20 cellular contexts compared by ENCODE assay signal in genomic region chr6:90238663-90239542, GRCh38. TPM values are rescaled to one million over a fixed set of nuclear protein-coding genes. Genes with fewer than 3 reads are reported as not detected.
DNase-seq lines count a peak whose midpoint lies in the region; ATAC-seq, FAIRE-seq and TF ChIP-seq lines count a peak whose summit lies in the region.
"Had no signal": no experiment of that assay in that cellular context is flagged by ENCODE, and none has a peak within 500 bp of the region (broad histone marks: within the 10 kb centered on the region; RNA-seq: fewer than 3 reads in every experiment).

No MANE protein-coding gene starts in this region.

- H3K4me1 ChIP-seq in A549, result peaks cover 10% of the 10 kb centered on the region; the same call in 2 of the 3 replicates
- H3K4me1 ChIP-seq in CD8-positive, alpha-beta T cell (ENCODE audit: insufficient read depth, low read length), result peaks cover 63% of the 10 kb centered on the region
- H3K4me1 ChIP-seq: BE2C, SJSA1 had no signal

- POLR2A ChIA-PET in A549 (lab: Yijun Ruan, JAX), result no interaction called here
- POLR2A ChIA-PET in CD8-positive, alpha-beta T cell (lab: Charles Lee), result interaction anchor here (0.8 to 2.2 kb wide), 3 partner anchors 15 to 35 kb away, joined by 3 to 6 read pairs (median 5); no protein-coding TSS in a partner anchor

- no peak overlapping the region for H3K4me3 ChIP-seq in A549
- H3K4me3 ChIP-seq in CD8-positive, alpha-beta T cell (ENCODE audit: low read depth, low read length), result no peak overlapping the region
- H3K4me3 ChIP-seq: SJSA1 had no signal

- TF ChIP-seq POLR2A in A549 (IDR thresholded peaks at IDR 0.05; ENCODE audit: low read length), result no peak

- intact Hi-C loops in CD8-positive, alpha-beta T cell (cut with DNase I, micrococcal nuclease), result no loop called here

- WGBS in A549 (ENCODE audit: missing lambda C conversion rate), result 71% methylated on average over 6 of the region's 6 CpGs

- CTCF ChIA-PET in A549 (lab: Yijun Ruan, JAX), result interaction anchor here (0.6 to 0.7 kb wide), 3 partner anchors 30 to 882 kb away, joined by 3 to 4 read pairs (median 3); no protein-coding TSS in a partner anchor
- CTCF ChIA-PET in CD8-positive, alpha-beta T cell (lab: Charles Lee), result interaction anchor here (1.1 kb wide), 2 partner anchors 11 to 240 kb away, joined by 3 to 4 read pairs; no protein-coding TSS in a partner anchor

- no peak for TF ChIP-seq CTCF in A549 (IDR thresholded peaks at IDR 0.05)
- no peak for TF ChIP-seq CTCF in CD8-positive, alpha-beta T cell (IDR thresholded peaks at IDR 0.05)
- no peak for TF ChIP-seq CTCF in mesothelial cell of epicardium (IDR thresholded peaks at IDR 0.05; ENCODE audit: unreplicated experiment)

- TF ChIP-seq EP300 in A549 (IDR thresholded peaks at IDR 0.05), result no peak

- H3K4me2 ChIP-seq in A549, result peak overlapping the region; percentile 19; the same call in 1 of the 3 replicates

- H3K27ac Mint-ChIP-seq in CD8-positive, alpha-beta T cell, result peak overlapping the region; percentile 75
- peak overlapping the region; percentile 63 for H3K27ac Mint-ChIP-seq in activated T-helper 17 cell treated with anti-CD3 and anti-CD28 coated beads, Interleukin-2, amount 50 U/mL, for 72 hours
- H3K27ac Mint-ChIP-seq in mesothelial cell of epicardium, result peak overlapping the region; percentile 57

- peaks cover 75% of the 10 kb centered on the region for H3K4me1 Mint-ChIP-seq in CD8-positive, alpha-beta T cell (ENCODE audit: low read depth)
- H3K4me1 Mint-ChIP-seq in activated T-helper 17 cell treated with anti-CD3 and anti-CD28 coated beads, Interleukin-2, amount 50 U/mL, for 72 hours, result peaks cover 39% of the 10 kb centered on the region
- peaks cover 27% of the 10 kb centered on the region for H3K4me1 Mint-ChIP-seq in mesothelial cell of epicardium
- H3K4me1 Mint-ChIP-seq: neural crest cell had no signal

- FAIRE-seq in A549 (lab: Jason Lieb, UNC), result no peak
- FAIRE-seq: GM19239, TTC549 had no signal

- H3K27me3 ChIP-seq in CD8-positive, alpha-beta T cell (ENCODE audit: insufficient read depth, low read length), result no peaks in the 10 kb centered on the region
- H3K27me3 ChIP-seq: adrenal gland, BE2C, SJSA1 had no signal

- H3K27me3 Mint-ChIP-seq in CD8-positive, alpha-beta T cell (ENCODE audit: low read depth), result no peaks in the 10 kb centered on the region
- H3K27me3 Mint-ChIP-seq in activated T-helper 17 cell treated with anti-CD3 and anti-CD28 coated beads, Interleukin-2, amount 50 U/mL, for 72 hours, result no peaks in the 10 kb centered on the region
- no peaks in the 10 kb centered on the region for H3K27me3 Mint-ChIP-seq in mesothelial cell of epicardium (ENCODE audit: low read depth)

- ATAC-seq in A549 (no peak), HG03280 (IDR thresholded peaks at IDR 0.05; ENCODE audit: unreplicated experiment) (no peak), GM21737 (IDR thresholded peaks at IDR 0.05; ENCODE audit: unreplicated experiment) (no peak)
- ATAC-seq in CD8-positive, alpha-beta T cell, result peak; percentile 9
- ATAC-seq in activated T-helper 17 cell treated with anti-CD3 and anti-CD28 coated beads, Interleukin-2, amount 50 U/mL, for 72 hours (replicated peaks), result peak; percentile 16
- ATAC-seq: right cardiac atrium had no signal

- no peak for DNase-seq in A549 (ENCODE audit: low read depth in 1 of 2, low spot score in 1 of 2)
- no peak for DNase-seq in CD8-positive, alpha-beta T cell
- no peak for DNase-seq in mesothelial cell of epicardium (ENCODE audit: low spot score in 2 of 2, unreplicated experiment in 2 of 2)
- no peak for DNase-seq in kidney glomerular epithelial cell (lab: John Stamatoyannopoulos, UW)
- no peak for DNase-seq in NCI-H2196 treated with DMSO at 0.1 percent for 48 hours (lab: John Stamatoyannopoulos, UW; ENCODE audit: unreplicated experiment)
- DNase-seq: adrenal gland, BE2C, DMS153, foreskin fibroblast, Karpas-422, NCI-H1105 treated with DMSO at 0.1 percent for 48 hours, right cardiac atrium had no signal

- no peak for TF ChIP-seq RAD21 in A549 (conservative IDR thresholded peaks at IDR 0.05 in 1 of 2, IDR thresholded peaks at IDR 0.05 in 1 of 2)

- H3K9me3 Mint-ChIP-seq in CD8-positive, alpha-beta T cell, result no peaks in the 10 kb centered on the region
- peaks cover 4% of the 10 kb centered on the region for H3K9me3 Mint-ChIP-seq in activated T-helper 17 cell treated with anti-CD3 and anti-CD28 coated beads, Interleukin-2, amount 50 U/mL, for 72 hours
- peaks cover 7% of the 10 kb centered on the region for H3K9me3 Mint-ChIP-seq in mesothelial cell of epicardium
- H3K9me3 Mint-ChIP-seq: neural crest cell had no signal

- H3K36me3 ChIP-seq in CD8-positive, alpha-beta T cell (ENCODE audit: insufficient read depth, low read length), result peaks cover under 1% of the 10 kb centered on the region
- H3K36me3 ChIP-seq: adrenal gland, BE2C, SJSA1 had no signal

- H3K4me3 Mint-ChIP-seq in CD8-positive, alpha-beta T cell, result peak overlapping the region; percentile 21
- H3K4me3 Mint-ChIP-seq in activated T-helper 17 cell treated with anti-CD3 and anti-CD28 coated beads, Interleukin-2, amount 50 U/mL, for 72 hours, result peak overlapping the region; percentile 53
- no peak overlapping the region for H3K4me3 Mint-ChIP-seq in mesothelial cell of epicardium
- H3K4me3 Mint-ChIP-seq: neural crest cell had no signal

- H3K36me3 Mint-ChIP-seq in CD8-positive, alpha-beta T cell, result peaks cover 22% of the 10 kb centered on the region
- H3K36me3 Mint-ChIP-seq in activated T-helper 17 cell treated with anti-CD3 and anti-CD28 coated beads, Interleukin-2, amount 50 U/mL, for 72 hours (ENCODE audit: low read depth), result no peaks in the 10 kb centered on the region
- peaks cover 7% of the 10 kb centered on the region for H3K36me3 Mint-ChIP-seq in mesothelial cell of epicardium

- no peaks in the 10 kb centered on the region for H3K9me3 ChIP-seq in A549
- no peaks in the 10 kb centered on the region for H3K9me3 ChIP-seq in CD8-positive, alpha-beta T cell (ENCODE audit: low read length)
- H3K9me3 ChIP-seq: adrenal gland, BE2C, SJSA1 had no signal

- H3K27ac ChIP-seq in A549, result no peak overlapping the region
- peak overlapping the region; percentile 51 for H3K27ac ChIP-seq in CD8-positive, alpha-beta T cell (ENCODE audit: low read depth, low read length)
- H3K27ac ChIP-seq: adrenal gland, HL-60, SJSA1 had no signal

TF ChIP-seq in A549, 52 proteins besides CTCF, POLR2A, EP300 and RAD21:
- TF ChIP-seq ELK1 (IDR thresholded peaks at IDR 0.05; ENCODE audit: low read depth, low read length), result no peak
- no peak for TF ChIP-seq MYC (IDR thresholded peaks at IDR 0.05; ENCODE audit: borderline replicate concordance, low read length)
- no peak for TF ChIP-seq PHF8 (IDR thresholded peaks at IDR 0.05; ENCODE audit: borderline replicate concordance, low read depth)
- no peak for TF ChIP-seq RFX5 (IDR thresholded peaks at IDR 0.05)
- no peak for TF ChIP-seq JUN (IDR thresholded peaks at IDR 0.05)
- TF ChIP-seq KDM5A (IDR thresholded peaks at IDR 0.05), result no peak
- no peak for TF ChIP-seq TFCP2L1 (CRISPR knock-in tag; IDR thresholded peaks at IDR 0.05)
- no peak for TF ChIP-seq NR3C1 (IDR thresholded peaks at IDR 0.05)
- no peak for TF ChIP-seq ESRRA (IDR thresholded peaks at IDR 0.05; ENCODE audit: borderline replicate concordance, low read length)
- no peak for TF ChIP-seq ATOH8 (CRISPR knock-in tag; IDR thresholded peaks at IDR 0.05; ENCODE audit: low read depth)
- no peak for TF ChIP-seq EHF (CRISPR knock-in tag; IDR thresholded peaks at IDR 0.05)

RNA-seq across cellular contexts. Expression of gene BACH2, which starts 57.7 kb away (rescaled TPM):
- polyA plus RNA-seq in A549 (2011; rRNA removed), result 0.33 and 0.36 TPM in 2 replicates
- polyA plus RNA-seq in A549 (2012; cell fraction: cytosol; rRNA removed), result 0.03 and 0.18 TPM in 2 replicates
- polyA plus RNA-seq in A549 (2012; cell fraction: nucleus; rRNA removed), result 0.10 and 0.11 TPM in 2 replicates
- 0.01 to 0.13 TPM (median 0.10 TPM) in 3 replicates for polyA plus RNA-seq in A549 (2017; fragmentation: RNase III; extraction: RNeasy Plus Mini Kit Qiagen cat#74134 plus additional on column Dnase treatment)
- polyA minus RNA-seq in A549 (2011; rRNA and poly(A)+ RNA removed), result 0.04 and 0.24 TPM in 2 replicates
- 100 to 1,000 TPM; 162 to 164 TPM for total RNA-seq in CD8-positive, alpha-beta T cell
- 10 to 100 TPM in 1 of 2 donors, 1 to 10 TPM in 1; 3.0 to 22.9 TPM for total RNA-seq in activated T-helper 17 cell treated with anti-CD3 and anti-CD28 coated beads, Interleukin-2, amount 50 U/mL, for 72 hours
- 34.1 to 36.1 TPM (median 34.1 TPM) in 3 replicates for total RNA-seq in mesothelial cell of epicardium

Comparison
In these comparisons a context has a peak if more than half of its experiments do, and no peak if none do; other contexts are left out.
1. ATAC-seq: peak in CD8-positive, alpha-beta T cell (single experiment) and activated T-helper 17 cell treated with anti-CD3 and anti-CD28 coated beads, Interleukin-2, amount 50 U/mL, for 72 hours (single experiment); none in A549 (0 of 2), HG03280 (single experiment) and GM21737 (single experiment).
2. Peak in every context shown above with its lines, with median percentiles within 50 percentile points of each other: H3K27ac Mint-ChIP-seq.